ENCODE assay signal across 30 cellular contexts in the genomic region with DNA sequence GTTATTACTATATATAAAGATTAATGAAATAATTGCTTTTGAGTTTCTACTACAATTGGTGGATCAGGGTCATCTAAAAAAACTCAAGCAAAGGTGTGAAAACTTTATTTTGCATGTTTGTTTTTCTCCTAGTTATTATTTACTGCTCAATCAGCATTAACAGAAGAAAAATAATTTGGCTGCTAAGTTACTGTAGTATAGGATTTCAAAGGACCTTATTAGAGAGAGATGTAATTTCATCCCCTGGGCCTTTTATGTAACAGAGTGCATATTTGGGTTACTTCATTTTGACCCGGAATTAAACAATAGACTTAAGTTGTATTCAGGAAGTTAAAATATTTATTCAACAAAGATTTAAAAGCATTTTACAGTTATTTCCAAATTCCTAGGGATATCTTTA. TPM values are rescaled to one million over a fixed set of nuclear protein-coding genes. Genes with fewer than 3 reads are reported as not detected.
"Had no signal": no experiment of that assay in that cellular context is flagged by ENCODE, and none has a peak within 500 bp of the region (broad histone marks: within the 10 kb centered on the region; RNA-seq: fewer than 3 reads in every experiment).

No MANE protein-coding gene starts in this region.

- DNase-seq: activated CD4-positive, alpha-beta T cell treated with anti-CD3 and anti-CD28 coated beads for 4 hours; activated CD4-positive, alpha-beta T cell treated with anti-CD3 and anti-CD28 coated beads, Interleukin-2, amount 50 U/mL, for 4 hours; activated effector memory CD4-positive, alpha-beta T cell treated with Interleukin-2 at 50 U/mL for 16 hours; activated naive CD4-positive, alpha-beta T cell treated with Interleukin-2 at 50 U/mL for 16 hours; activated T-cell treated with anti-CD3 and anti-CD28 coated beads for 4 hours; activated T-cell treated with anti-CD3 and anti-CD28 coated beads, Interleukin-2, amount 50 U/mL, for 72 hours; cerebellar nuclear complex; colonic mucosa; effector CD8-positive, alpha-beta T cell; islet precursor cell; mammary epithelial cell; naive B cell; nephron progenitor cell; stimulated activated CD4-positive, alpha-beta T cell treated with anti-CD3 and anti-CD28 coated beads, Interleukin-12 subunit alpha, Interleukin-12 subunit beta, amount 100 ng/mL, for 4 hours; stimulated activated CD4-positive, alpha-beta T cell treated with anti-CD3 and anti-CD28 coated beads, Interleukin-4, amount 100 ng/mL, for 1 hour; stimulated activated naive CD8-positive, alpha-beta T cell treated with anti-CD3 and anti-CD28 coated beads, Interleukin-15, amount 100 ng/mL, for 72 hours; substantia nigra had no signal

- H3K9me3 ChIP-seq: ascending aorta, colonic mucosa, gastroesophageal sphincter, neutrophil had no signal

- H3K27me3 ChIP-seq: ascending aorta, cardiac muscle cell, colonic mucosa, gastroesophageal sphincter, hepatocyte, neutrophil had no signal

- H3K4me3 Mint-ChIP-seq: activated naive CD8-positive, alpha-beta T cell; activated T-cell treated with anti-CD3 and anti-CD28 coated beads, Interleukin-2, amount 50 U/mL, for 72 hours; brain; naive B cell; nephron progenitor cell; stimulated activated effector memory CD8-positive, alpha-beta T cell treated with anti-CD3 and anti-CD28 coated beads, Interleukin-12 subunit alpha, Interleukin-12 subunit beta, amount 100 ng/mL, for 72 hours; stimulated activated naive CD8-positive, alpha-beta T cell treated with anti-CD3 and anti-CD28 coated beads, Interleukin-15, amount 100 ng/mL, for 72 hours had no signal

- H3K36me3 ChIP-seq: ascending aorta, cardiac muscle cell, colonic mucosa, gastroesophageal sphincter, neutrophil had no signal

- H3K36me3 Mint-ChIP-seq: activated naive CD8-positive, alpha-beta T cell; brain; naive B cell; stimulated activated effector memory CD8-positive, alpha-beta T cell treated with anti-CD3 and anti-CD28 coated beads, Interleukin-12 subunit alpha, Interleukin-12 subunit beta, amount 100 ng/mL, for 72 hours had no signal

- H3K27ac Mint-ChIP-seq: activated naive CD8-positive, alpha-beta T cell; activated T-cell treated with anti-CD3 and anti-CD28 coated beads, Interleukin-2, amount 50 U/mL, for 72 hours; brain; naive B cell; nephron progenitor cell; stimulated activated effector memory CD8-positive, alpha-beta T cell treated with anti-CD3 and anti-CD28 coated beads, Interleukin-12 subunit alpha, Interleukin-12 subunit beta, amount 100 ng/mL, for 72 hours; stimulated activated naive CD8-positive, alpha-beta T cell treated with anti-CD3 and anti-CD28 coated beads, Interleukin-15, amount 100 ng/mL, for 72 hours had no signal

- H3K4me2 ChIP-seq: hepatocyte had no signal

- H3K27me3 Mint-ChIP-seq: activated naive CD8-positive, alpha-beta T cell; brain; stimulated activated naive CD8-positive, alpha-beta T cell treated with anti-CD3 and anti-CD28 coated beads, Interleukin-15, amount 100 ng/mL, for 72 hours had no signal

- H3K27ac ChIP-seq: ascending aorta, cardiac muscle cell, colonic mucosa, gastroesophageal sphincter, hepatocyte, neutrophil, skin epidermis, VCaP had no signal

- H2AFZ ChIP-seq: hepatocyte had no signal

- H3K4me1 Mint-ChIP-seq: naive B cell; stimulated activated effector memory CD8-positive, alpha-beta T cell treated with anti-CD3 and anti-CD28 coated beads, Interleukin-12 subunit alpha, Interleukin-12 subunit beta, amount 100 ng/mL, for 72 hours; stimulated activated naive CD8-positive, alpha-beta T cell treated with anti-CD3 and anti-CD28 coated beads, Interleukin-15, amount 100 ng/mL, for 72 hours had no signal

- H3K4me3 ChIP-seq: ascending aorta, cardiac muscle cell, colonic mucosa, gastroesophageal sphincter, hepatocyte, skin epidermis had no signal

- H3K9me3 Mint-ChIP-seq: activated T-cell treated with anti-CD3 and anti-CD28 coated beads, Interleukin-2, amount 50 U/mL, for 72 hours; nephron progenitor cell had no signal

- ATAC-seq: activated T-cell treated with anti-CD3 and anti-CD28 coated beads, Interleukin-2, amount 50 U/mL, for 72 hours; gastroesophageal sphincter; sciatic nerve; stimulated activated effector memory CD8-positive, alpha-beta T cell treated with anti-CD3 and anti-CD28 coated beads, Interleukin-12 subunit alpha, Interleukin-12 subunit beta, amount 100 ng/mL, for 72 hours; stimulated activated naive CD8-positive, alpha-beta T cell treated with anti-CD3 and anti-CD28 coated beads, Interleukin-15, amount 100 ng/mL, for 72 hours had no signal

- H3K4me1 ChIP-seq: ascending aorta, colonic mucosa had no signal

RNA-seq across cellular contexts. Expression of a gene that starts 49.8 kb away (rescaled TPM):
- total RNA-seq: activated T-cell treated with anti-CD3 and anti-CD28 coated beads, Interleukin-2, amount 50 U/mL, for 72 hours; epithelial cell of proximal tubule; mammary epithelial cell; T-helper 1 cell treated with Interleukin-12 subunit alpha and Interleukin-12 subunit beta and Interleukin-4 antibody, amounts not matched to agents 30 ng/mL and 1 ng/mL, for 36 hours had no signal
- polyA plus RNA-seq: mammary epithelial cell had no signal
